In the genomic region with DNA sequence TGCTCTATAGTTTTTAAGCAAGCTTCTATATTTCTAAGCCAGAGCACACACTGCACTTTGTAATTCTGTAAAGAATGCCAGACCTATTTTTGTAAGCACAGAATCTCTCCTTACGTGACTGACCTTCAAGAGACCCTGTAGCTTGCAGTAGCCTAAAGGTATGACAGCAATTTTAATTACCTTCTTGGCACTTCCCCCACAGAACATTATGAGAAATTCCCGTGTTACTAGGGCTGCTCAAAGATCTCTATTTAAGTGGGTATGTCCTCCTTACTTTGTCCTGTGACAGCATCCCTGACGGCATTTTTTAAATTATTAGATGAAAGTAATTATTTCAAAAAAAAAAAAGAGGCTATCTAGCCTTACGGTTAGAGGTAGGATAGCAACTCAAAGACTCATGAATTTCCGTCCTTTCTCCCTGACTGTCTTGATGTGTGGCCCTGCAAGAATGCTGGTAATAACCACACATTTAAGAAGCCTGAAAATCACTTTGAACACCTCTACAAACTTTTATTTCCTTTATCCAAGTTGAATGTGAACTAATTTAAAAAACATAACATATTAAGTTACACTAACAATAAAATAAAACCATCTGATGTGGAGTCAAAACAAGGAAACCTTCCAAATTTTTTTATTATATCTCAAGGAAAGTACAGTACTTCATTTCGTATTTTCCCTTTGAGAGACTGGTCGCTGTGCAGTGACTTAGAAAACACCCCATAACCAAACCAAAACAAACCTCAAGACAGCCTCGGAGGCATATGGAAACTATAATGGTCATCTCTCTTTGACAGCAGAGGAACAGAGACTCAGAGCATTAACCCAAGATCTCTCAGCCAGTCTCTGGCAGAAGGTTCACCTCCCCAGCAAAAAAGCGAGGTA, we compare ENCODE assay signal across 14 cellular contexts. TPM values are rescaled to one million over a fixed set of nuclear protein-coding genes. Genes with fewer than 3 reads are reported as not detected.
DNase-seq lines count a peak whose midpoint lies in the region; ATAC-seq and TF ChIP-seq lines count a peak whose summit lies in the region.
"Had no signal": no experiment of that assay in that cellular context is flagged by ENCODE, and none has a peak within 500 bp of the region (broad histone marks: within the 10 kb centered on the region; RNA-seq: fewer than 3 reads in every experiment).

No MANE protein-coding gene starts in this region.

- no peak overlapping the region for H2AFZ ChIP-seq in mesenchymal stem cell (ENCODE audit: low read depth, low read length)

- H3K27me3 ChIP-seq in heart left ventricle (no peaks in the 10 kb centered on the region), right cardiac atrium (ENCODE audit: control insufficient read depth, insufficient read depth) (no peaks in the 10 kb centered on the region), ascending aorta (no peaks in the 10 kb centered on the region), mesenchymal stem cell (ENCODE audit: control insufficient read depth in 1 of 2, insufficient read depth in 1 of 2, low read length in 2 of 2) (no peaks in the 10 kb centered on the region)
- H3K27me3 ChIP-seq: gastroesophageal sphincter, pancreas had no signal

- peak; percentile 42 to 45 (median 42) for ATAC-seq in heart left ventricle
- ATAC-seq in right cardiac atrium: no peak
- no peak for ATAC-seq in GM18519 (IDR thresholded peaks at IDR 0.05; ENCODE audit: low FRiP score, unreplicated experiment)
- ATAC-seq: gastroesophageal sphincter, pancreas had no signal

- H3K14ac ChIP-seq in mesenchymal stem cell (ENCODE audit: low read length in 2 of 2): no peak overlapping the region

- H4K91ac ChIP-seq in mesenchymal stem cell (ENCODE audit: low read length): no peak overlapping the region

- intact Hi-C loops in heart left ventricle (cut with DNase I): loop anchor here in 4 of 10 donors (10.0 kb wide), 2 partner anchors 129 to 349 kb away; no protein-coding TSS in a partner anchor
- intact Hi-C loops in right cardiac atrium (cut with DNase I): no loop called here
- intact Hi-C loops in ascending aorta (cut with DNase I): loop anchor here (5.0 kb wide), 1 partner anchor 57 kb away; a partner anchor contains a TSS
- intact Hi-C loops in lower leg skin (cut with DNase I; ENCODE audit: low total_unique reads): no loop called here

- TF ChIP-seq POLR2A in heart left ventricle (IDR thresholded peaks at IDR 0.05) (no peak), lower leg skin (IDR thresholded peaks at IDR 0.05) (no peak)

- no peak for TF ChIP-seq CTCF in heart left ventricle (IDR thresholded peaks at IDR 0.05)
- no peak for TF ChIP-seq CTCF in ascending aorta (IDR thresholded peaks at IDR 0.05)
- no peak for TF ChIP-seq CTCF in lower leg skin (IDR thresholded peaks at IDR 0.05)

- no peak overlapping the region for H3K23ac ChIP-seq in mesenchymal stem cell (ENCODE audit: low read length in 2 of 2)

- no peak overlapping the region for H3K4me3 ChIP-seq in heart left ventricle
- no peak overlapping the region for H3K4me3 ChIP-seq in right cardiac atrium (ENCODE audit: low read length)
- peak overlapping the region in 1 of 2 donors; percentile 26 for H3K4me3 ChIP-seq in ascending aorta
- H3K4me3 ChIP-seq in mesenchymal stem cell (ENCODE audit: insufficient read depth in 1 of 2, low read depth in 1 of 2, low read length in 2 of 2): no peak overlapping the region
- H3K4me3 ChIP-seq in lower leg skin (ENCODE audit: low read depth, poor library complexity, severe bottlenecking): no peak overlapping the region
- H3K4me3 ChIP-seq: gastroesophageal sphincter, pancreas had no signal

- H3K36me3 ChIP-seq in heart left ventricle (no peaks in the 10 kb centered on the region), ascending aorta (no peaks in the 10 kb centered on the region), mesenchymal stem cell (ENCODE audit: control insufficient read depth in 1 of 2, insufficient read depth in 2 of 2, low read depth in 1 of 2, low read length in 2 of 2) (no peaks in the 10 kb centered on the region)
- H3K36me3 ChIP-seq: gastroesophageal sphincter, pancreas had no signal

- no peak overlapping the region for H3K18ac ChIP-seq in mesenchymal stem cell (ENCODE audit: low read depth in 1 of 2, low read length in 2 of 2)

- H3K9me3 ChIP-seq in heart left ventricle (no peaks in the 10 kb centered on the region), right cardiac atrium (ENCODE audit: control insufficient read depth, low read length) (no peaks in the 10 kb centered on the region), ascending aorta (no peaks in the 10 kb centered on the region), mesenchymal stem cell (ENCODE audit: control insufficient read depth, low read length) (no peaks in the 10 kb centered on the region)
- H3K9me3 ChIP-seq: gastroesophageal sphincter, pancreas had no signal

- H3K4me2 ChIP-seq in mesenchymal stem cell (ENCODE audit: low read length, poor library complexity, severe bottlenecking): peak overlapping the region; percentile 30

- H2BK15ac ChIP-seq in mesenchymal stem cell (ENCODE audit: low read depth, poor library complexity, severe bottlenecking): no peak overlapping the region

- H4K8ac ChIP-seq in mesenchymal stem cell (ENCODE audit: low read length): no peak overlapping the region

- H2BK12ac ChIP-seq in mesenchymal stem cell (ENCODE audit: low read length in 2 of 2): no peak overlapping the region

- no peak overlapping the region for H3K9ac ChIP-seq in mesenchymal stem cell (ENCODE audit: low read length)

- DNase-seq in heart left ventricle (no peak), right cardiac atrium (no peak), ascending aorta (ENCODE audit: low spot score in 2 of 2) (no peak), mesenchymal stem cell (no peak), lower leg skin (ENCODE audit: low spot score in 2 of 2) (no peak), Kasumi-1 (lab: John Stamatoyannopoulos, UW) (no peak), NCI-H510A (lab: John Stamatoyannopoulos, UW) (no peak)
- DNase-seq: ACHN; activated naive CD4-positive, alpha-beta T cell treated with anti-CD3 and anti-CD28 coated beads, Interleukin-2, amount 50 U/mL, for 16 hours; cerebellar nuclear complex; pancreas had no signal

- H3K4me1 ChIP-seq in heart left ventricle (peaks cover 0 to 20% (median 0%) of the 10 kb centered on the region in 12 donors), right cardiac atrium (ENCODE audit: control insufficient read depth, insufficient read depth, low read length) (peaks cover 3% of the 10 kb centered on the region), ascending aorta (peaks cover 6 to 36% of the 10 kb centered on the region in 2 donors), mesenchymal stem cell (ENCODE audit: control insufficient read depth, insufficient read depth, low read depth, low read length) (peaks cover 7% of the 10 kb centered on the region)
- H3K4me1 ChIP-seq: pancreas had no signal

- H2BK120ac ChIP-seq in mesenchymal stem cell (ENCODE audit: low read depth, low read length): no peak overlapping the region

- peak overlapping the region in 8 of 12 donors; percentile 4 to 44 (median 24) for H3K27ac ChIP-seq in heart left ventricle
- H3K27ac ChIP-seq in right cardiac atrium (ENCODE audit: low read length): no peak overlapping the region
- H3K27ac ChIP-seq in ascending aorta: peak overlapping the region; percentile 40 to 60
- no peak overlapping the region for H3K27ac ChIP-seq in mesenchymal stem cell (ENCODE audit: low read length, poor library complexity, severe bottlenecking)
- H3K27ac ChIP-seq: gastroesophageal sphincter, pancreas had no signal

- no peak overlapping the region for H3K4ac ChIP-seq in mesenchymal stem cell (ENCODE audit: low read depth in 1 of 2, low read length in 2 of 2)

- peak overlapping the region; percentile 61 for H2AK5ac ChIP-seq in mesenchymal stem cell (ENCODE audit: low read length, severe bottlenecking)

- H2BK5ac ChIP-seq in mesenchymal stem cell (ENCODE audit: low read depth, low read length, poor library complexity, severe bottlenecking): no peak overlapping the region

- 61 to 67% (median 65%) methylated on average over 9 of the region's 9 CpGs for WGBS in heart left ventricle, 4 donors
- WGBS in right cardiac atrium: 68% methylated on average over 9 of the region's 9 CpGs
- WGBS in mesenchymal stem cell: 74% methylated on average over 7 of the region's 9 CpGs
- WGBS in lower leg skin, 2 donors: 61 to 63% methylated on average over 9 of the region's 9 CpGs

- H3K79me1 ChIP-seq in mesenchymal stem cell (replicated peaks; ENCODE audit: low read length, poor library complexity, severe bottlenecking): no peaks in the 10 kb centered on the region

RNA-seq across cellular contexts. Expression of a gene that starts 54.9 kb away (rescaled TPM):
- total RNA-seq in heart left ventricle (1 to 10 TPM; 3.6 to 6.2 (median 5.3) TPM), right cardiac atrium (10 to 100 TPM in 1 of 4 donors, 1 to 10 TPM in 3; 7.3 to 10.6 (median 8.5) TPM), ascending aorta (13.0 TPM), lower leg skin (10 to 100 TPM; 11.1 to 18.0 (median 14.7) TPM)
- polyA plus RNA-seq in heart left ventricle (1 to 10 TPM; 5.2 to 5.9 TPM), right cardiac atrium (6.5 TPM)
- 6.5 TPM for polyA plus RNA-seq in mesenchymal stem cell (2013, experiment 1 of 2)
- polyA plus RNA-seq in mesenchymal stem cell (2013, experiment 2 of 2): 6.9 TPM

RNA-seq across cellular contexts. Expression of a gene that starts 58.5 kb away (rescaled TPM):
- 1 to 10 TPM; 1.3 to 4.6 (median 3.0) TPM for total RNA-seq in heart left ventricle
- 1 to 10 TPM in 1 of 2 donors, under 1 TPM in 1; 0.65 to 3.1 TPM for polyA plus RNA-seq in heart left ventricle
- total RNA-seq in right cardiac atrium: 1 to 10 TPM; 2.1 to 6.0 (median 3.9) TPM
- polyA plus RNA-seq in right cardiac atrium: 5.7 TPM
- 29.5 TPM for total RNA-seq in ascending aorta
- 8.1 TPM for polyA plus RNA-seq in mesenchymal stem cell (2013, experiment 1 of 2)
- 7.9 TPM for polyA plus RNA-seq in mesenchymal stem cell (2013, experiment 2 of 2)
- total RNA-seq in lower leg skin: 1 to 10 TPM in 2 of 4 donors, under 1 TPM in 2; 0.68 to 1.4 (median 1.1) TPM
- total RNA-seq: T-helper 2 cell treated with Interferon-gamma antibody and Interleukin-4, amounts not matched to agents 100 ng/mL and 5 ng/mL, for 36 hours had no signal

Comparison
In these comparisons a context has a peak if more than half of its experiments do, and no peak if none do; other contexts are left out.
1. ATAC-seq: peak in heart left ventricle (4 of 4); none in right cardiac atrium (0 of 2) and GM18519 (single experiment).
2. H3K27ac ChIP-seq: peak in heart left ventricle (8 of 12) and ascending aorta (2 of 2); none in right cardiac atrium (single experiment) and mesenchymal stem cell (single experiment).